In the genomic region with DNA sequence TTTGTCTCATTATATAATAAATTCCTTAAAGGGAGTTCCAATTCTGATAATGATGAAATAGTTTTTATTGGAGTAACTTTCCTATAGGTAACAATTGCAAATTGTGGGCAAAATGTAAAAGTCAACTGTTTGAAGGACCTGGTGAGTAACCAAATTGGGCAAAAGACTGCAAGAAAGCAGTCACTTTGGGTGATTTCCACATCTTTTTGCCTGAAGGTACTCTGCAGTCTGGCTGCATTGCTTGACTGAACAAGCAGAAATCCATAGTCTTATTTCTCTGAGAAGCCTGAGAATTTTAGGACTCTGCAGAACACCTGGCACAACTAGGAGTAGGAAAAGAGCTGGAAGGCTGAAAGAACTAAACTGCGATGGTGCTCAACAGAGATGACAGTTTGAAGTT, we compare ENCODE assay signal across 22 cellular contexts.
DNase-seq lines count a peak whose midpoint lies in the region; TF ChIP-seq lines count a peak whose summit lies in the region.
"Had no signal": no experiment of that assay in that cellular context is flagged by ENCODE, and none has a peak within 500 bp of the region (broad histone marks: within the 10 kb centered on the region; RNA-seq: fewer than 3 reads in every experiment).

No MANE protein-coding gene starts in this region.

- H3K79me2 ChIP-seq in GM23248 (ENCODE audit: insufficient read depth), result no peaks in the 10 kb centered on the region

- H3K4me3 ChIP-seq in GM23248 (no peak overlapping the region), adipocyte (ENCODE audit: low read length) (no peak overlapping the region), epithelial cell of esophagus (ENCODE audit: low read length) (no peak overlapping the region)
- H3K4me3 ChIP-seq: A549; BLaER1 treated with 17β-estradiol and CSF1 and Interleukin-3, amounts not matched to agents 10 nM and 100 nM; HAP-1 had no signal

- TF ChIP-seq POLR2A in erythroblast (IDR thresholded peaks at IDR 0.05; ENCODE audit: low read length), result no peak

- WGBS in GM23248 (ENCODE audit: low coverage in 1 of 2, low lambda C conversion rate in 2 of 2, missing lambda C conversion rate in 2 of 2), 2 experiments, result 92 to 100% methylated on average over 1 of the region's 1 CpG

- no peaks in the 10 kb centered on the region for H4K20me1 ChIP-seq in GM23248 (ENCODE audit: insufficient read depth)
- H4K20me1 ChIP-seq: BLaER1 treated with 17β-estradiol and CSF1 and Interleukin-3, amounts not matched to agents 10 nM and 100 nM had no signal

- DNase-seq in GM23248 (peak; percentile 2), adipocyte (ENCODE audit: low read depth) (peak; percentile 53), epithelial cell of esophagus (ENCODE audit: low read depth) (peak; percentile 52), renal cortical epithelial cell (ENCODE audit: low read depth) (peak; percentile 66), erythroblast (lab: John Stamatoyannopoulos, UW) (no peak), NCI-H2196 (lab: John Stamatoyannopoulos, UW; ENCODE audit: unreplicated experiment) (no peak), CD1c-positive myeloid dendritic cell (ENCODE audit: extremely low spot score) (no peak)
- DNase-seq: 8988T; ACHN; AML-193; BE2C; Calu3; CD4-positive, alpha-beta memory T cell; COR-L47; DMS53; DMS79 treated with DMSO at 0.1 percent for 48 hours; GF-D8; GOT3; HFFc6 had no signal

- H3K9me3 ChIP-seq in GM23248 (ENCODE audit: low read depth), result no peaks in the 10 kb centered on the region
- H3K9me3 ChIP-seq in adipocyte (ENCODE audit: control insufficient read depth, low read length), result no peaks in the 10 kb centered on the region
- H3K9me3 ChIP-seq: A549; BE2C; BLaER1 treated with 17β-estradiol and CSF1 and Interleukin-3, amounts not matched to agents 10 nM and 100 nM; HAP-1 had no signal

- H3K27ac ChIP-seq in GM23248, result no peak overlapping the region
- H3K27ac ChIP-seq: A549; BLaER1 treated with 17β-estradiol and CSF1 and Interleukin-3, amounts not matched to agents 10 nM and 100 nM had no signal

- no peak overlapping the region for H2AFZ ChIP-seq in GM23248

- H3K27me3 ChIP-seq in GM23248 (replicated peaks; ENCODE audit: insufficient read depth) (no peaks in the 10 kb centered on the region), adipocyte (replicated peaks; ENCODE audit: control insufficient read depth, insufficient read depth, low read length) (no peaks in the 10 kb centered on the region)
- H3K27me3 ChIP-seq: BLaER1 treated with 17β-estradiol and CSF1 and Interleukin-3, amounts not matched to agents 10 nM and 100 nM had no signal

- no peaks in the 10 kb centered on the region for H3K4me1 ChIP-seq in GM23248 (ENCODE audit: insufficient read depth)
- no peaks in the 10 kb centered on the region for H3K4me1 ChIP-seq in adipocyte (ENCODE audit: control insufficient read depth, insufficient read depth, low read length)
- H3K4me1 ChIP-seq: A549; BE2C; BLaER1 treated with 17β-estradiol and CSF1 and Interleukin-3, amounts not matched to agents 10 nM and 100 nM; HAP-1 had no signal

- H3K36me3 ChIP-seq in GM23248 (ENCODE audit: low read depth) (0 out of 2 replicates have a peak, but pooled peaks cover 4% of the 10 kb centered on the region), adipocyte (ENCODE audit: control insufficient read depth, insufficient read depth, low read length, severe bottlenecking) (no peaks in the 10 kb centered on the region)
- H3K36me3 ChIP-seq: BE2C, HAP-1 had no signal

- H3K4me2 ChIP-seq in GM23248 (ENCODE audit: unreplicated experiment), result no peak overlapping the region
- H3K4me2 ChIP-seq: A549; BLaER1 treated with 17β-estradiol and CSF1 and Interleukin-3, amounts not matched to agents 10 nM and 100 nM had no signal

- H3F3A ChIP-seq in GM23248 (ENCODE audit: insufficient read depth), result no peaks in the 10 kb centered on the region

- H3K9me2 ChIP-seq in GM23248 (ENCODE audit: insufficient read depth), result no peaks in the 10 kb centered on the region

- in situ Hi-C loops in GM23248 (cut with MboI), result no loop called here

- no peak for TF ChIP-seq CTCF in epithelial cell of esophagus (IDR thresholded peaks at IDR 0.05; ENCODE audit: insufficient read depth, low read depth, low read length, missing control alignments)

- no peak overlapping the region for H3K9ac ChIP-seq in GM23248
- no peak overlapping the region for H3K9ac ChIP-seq in adipocyte (ENCODE audit: low read length)
- H3K9ac ChIP-seq: BLaER1 treated with 17β-estradiol and CSF1 and Interleukin-3, amounts not matched to agents 10 nM and 100 nM had no signal

Comparison
In these comparisons a context has a peak if more than half of its experiments do, and no peak if none do; other contexts are left out.
1. DNase-seq: peak in GM23248 (single experiment), adipocyte (single experiment), epithelial cell of esophagus (single experiment) and renal cortical epithelial cell (single experiment); none in erythroblast (0 of 2), NCI-H2196 (single experiment) and CD1c-positive myeloid dendritic cell (single experiment).